ENCODE assay signal across 1 cellular context in the genomic region with DNA sequence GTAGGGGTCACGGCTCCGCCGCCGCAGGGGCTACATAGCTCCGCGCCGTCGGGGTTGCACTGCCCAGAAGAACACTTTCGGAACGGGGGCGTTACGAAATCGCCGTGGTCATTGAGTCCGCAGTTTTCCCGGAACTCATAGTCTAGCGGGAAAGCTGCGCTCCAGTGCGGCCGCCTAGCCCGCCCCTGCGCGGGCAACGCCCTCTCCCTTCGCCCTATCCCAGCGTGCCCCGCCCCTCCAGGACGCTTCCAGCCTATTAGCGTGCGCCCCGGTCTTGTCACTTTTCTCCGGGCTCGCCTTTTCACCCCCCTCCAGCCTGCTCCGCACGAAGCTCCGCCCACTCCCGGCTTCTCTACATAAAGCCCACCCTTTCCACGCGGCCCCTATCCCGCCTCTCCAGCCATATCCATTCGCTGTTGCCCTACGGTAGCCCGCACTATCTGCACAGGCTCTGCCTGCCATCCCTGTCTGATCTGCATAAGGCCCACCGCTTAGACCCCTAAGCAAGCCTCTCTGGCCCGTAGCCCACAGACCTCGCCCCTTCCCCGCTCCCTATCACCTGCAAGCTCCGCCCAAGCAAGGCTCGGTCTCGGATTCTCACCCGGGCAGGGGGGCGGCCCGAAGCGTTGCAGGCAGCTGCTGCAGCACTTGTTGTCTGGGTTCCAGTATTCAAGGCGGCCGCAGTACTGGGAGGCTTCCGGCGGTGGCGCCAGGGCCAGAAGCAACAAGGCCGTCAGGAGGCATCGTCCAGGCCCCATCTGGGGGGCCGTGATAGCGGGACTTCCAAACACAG.
TF ChIP-seq lines count a peak whose summit lies in the region.

No MANE protein-coding gene starts in this region.

TF ChIP-seq in HEK293, 187 proteins besides CTCF, POLR2A, EP300 and RAD21 (continued from another document and continues in another):
- TF ChIP-seq, protein P1, sequence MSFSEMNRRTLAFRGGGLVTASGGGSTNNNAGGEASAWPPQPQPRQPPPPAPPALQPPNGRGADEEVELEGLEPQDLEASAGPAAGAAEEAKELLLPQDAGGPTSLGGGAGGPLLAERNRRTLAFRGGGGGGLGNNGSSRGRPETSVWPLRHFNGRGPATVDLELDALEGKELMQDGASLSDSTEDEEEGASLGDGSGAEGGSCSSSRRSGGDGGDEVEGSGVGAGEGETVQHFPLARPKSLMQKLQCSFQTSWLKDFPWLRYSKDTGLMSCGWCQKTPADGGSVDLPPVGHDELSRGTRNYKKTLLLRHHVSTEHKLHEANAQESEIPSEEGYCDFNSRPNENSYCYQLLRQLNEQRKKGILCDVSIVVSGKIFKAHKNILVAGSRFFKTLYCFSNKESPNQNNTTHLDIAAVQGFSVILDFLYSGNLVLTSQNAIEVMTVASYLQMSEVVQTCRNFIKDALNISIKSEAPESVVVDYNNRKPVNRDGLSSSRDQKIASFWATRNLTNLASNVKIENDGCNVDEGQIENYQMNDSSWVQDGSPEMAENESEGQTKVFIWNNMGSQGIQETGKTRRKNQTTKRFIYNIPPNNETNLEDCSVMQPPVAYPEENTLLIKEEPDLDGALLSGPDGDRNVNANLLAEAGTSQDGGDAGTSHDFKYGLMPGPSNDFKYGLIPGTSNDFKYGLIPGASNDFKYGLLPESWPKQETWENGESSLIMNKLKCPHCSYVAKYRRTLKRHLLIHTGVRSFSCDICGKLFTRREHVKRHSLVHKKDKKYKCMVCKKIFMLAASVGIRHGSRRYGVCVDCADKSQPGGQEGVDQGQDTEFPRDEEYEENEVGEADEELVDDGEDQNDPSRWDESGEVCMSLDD (tag by site-specific recombination; IDR thresholded peaks at IDR 0.05): peak; percentile 86
- TF ChIP-seq SCRT1 (tag by site-specific recombination; IDR thresholded peaks at IDR 0.05; ENCODE audit: borderline replicate concordance) (peak; percentile 100), ZNF785 (tag by site-specific recombination; IDR thresholded peaks at IDR 0.05) (peak; percentile 6; the same call in 1 of the 2 replicates), ZBTB20 (tag by site-specific recombination; IDR thresholded peaks at IDR 0.05) (peak; percentile 97), ZNF394 (tag by site-specific recombination; IDR thresholded peaks at IDR 0.05; ENCODE audit: borderline replicate concordance) (peak; percentile 84), ZNF341 (tag by site-specific recombination; IDR thresholded peaks at IDR 0.05; ENCODE audit: low read depth) (peak; percentile 95), HIC1 (tag by site-specific recombination; IDR thresholded peaks at IDR 0.05) (peak; percentile 59; the same call in 1 of the 2 replicates), ZNF184 (tag by site-specific recombination; IDR thresholded peaks at IDR 0.05) (no peak), ZNF660 (tag by site-specific recombination; IDR thresholded peaks at IDR 0.05) (peak; percentile 30), WT1 (tag by site-specific recombination; IDR thresholded peaks at IDR 0.05) (peak; percentile 70; the same call in 1 of the 2 replicates), PRDM1 (tag by site-specific recombination; IDR thresholded peaks at IDR 0.05) (peak; percentile 77), ZNF561 (tag by site-specific recombination; IDR thresholded peaks at IDR 0.05; ENCODE audit: borderline replicate concordance) (peak; percentile 91), ZNF600 (tag by site-specific recombination; IDR thresholded peaks at IDR 0.05) (peak; percentile 100), ZEB2 (tag by site-specific recombination; IDR thresholded peaks at IDR 0.05) (peak; percentile 97), SP7 (tag by site-specific recombination; IDR thresholded peaks at IDR 0.05) (peak; percentile 85), ZFHX2 (tag by site-specific recombination; conservative IDR thresholded peaks at IDR 0.05) (peak; percentile 78), ZSCAN16 (tag by site-specific recombination; IDR thresholded peaks at IDR 0.05) (peak; percentile 70; the same call in 1 of the 2 replicates), ZFP37 (tag by site-specific recombination; IDR thresholded peaks at IDR 0.05) (peak; percentile 89), ZNF175 (tag by site-specific recombination; IDR thresholded peaks at IDR 0.05) (no peak), ZNF2 (tag by site-specific recombination; IDR thresholded peaks at IDR 0.05) (peak; percentile 97), ZNF596 (tag by site-specific recombination; IDR thresholded peaks at IDR 0.05) (no peak), SP2 (tag by site-specific recombination; IDR thresholded peaks at IDR 0.05) (peak; percentile 100), HOXA7 (CRISPR knock-in tag; IDR thresholded peaks at IDR 0.05; ENCODE audit: borderline replicate concordance) (no peak), EGR2 (tag by site-specific recombination; IDR thresholded peaks at IDR 0.05; ENCODE audit: low read depth) (peak; percentile 67), ZNF501 (tag by site-specific recombination; IDR thresholded peaks at IDR 0.05) (peak; percentile 93; the same call in 1 of the 2 replicates), ZNF24 (tag by site-specific recombination; IDR thresholded peaks at IDR 0.05) (peak; percentile 46; the same call in 1 of the 2 replicates), ZBTB17 (tag by site-specific recombination; IDR thresholded peaks at IDR 0.05) (peak; percentile 100), TRIM28 (IDR thresholded peaks at IDR 0.05; ENCODE audit: borderline replicate concordance, low read length) (peak; percentile 64; the same call in 1 of the 2 replicates), BCL11B (tag by site-specific recombination; IDR thresholded peaks at IDR 0.05; ENCODE audit: low read depth) (peak; percentile 92; the same call in 1 of the 2 replicates), KLF9 (tag by site-specific recombination; IDR thresholded peaks at IDR 0.05; ENCODE audit: low read depth) (peak; percentile 95), KLF8 (tag by site-specific recombination; IDR thresholded peaks at IDR 0.05) (peak; percentile 97), AEBP2 (tag by site-specific recombination; IDR thresholded peaks at IDR 0.05; ENCODE audit: borderline replicate concordance) (no peak), ZNF580 (tag by site-specific recombination; IDR thresholded peaks at IDR 0.05) (0 out of 2 replicates have a peak, but pooled peaks have one; percentile 20), FEZF1 (tag by site-specific recombination; IDR thresholded peaks at IDR 0.05) (no peak), ZBTB11 (tag by site-specific recombination; conservative IDR thresholded peaks at IDR 0.05; ENCODE audit: low read depth) (peak; percentile 92), KLF7 (tag by site-specific recombination; IDR thresholded peaks at IDR 0.05; ENCODE audit: borderline replicate concordance) (peak; percentile 18), ZNF692 (tag by site-specific recombination; IDR thresholded peaks at IDR 0.05) (peak; percentile 77; the same call in 1 of the 2 replicates), ZNF391 (tag by site-specific recombination; IDR thresholded peaks at IDR 0.05; ENCODE audit: borderline replicate concordance, low read depth) (peak; percentile 88; the same call in 1 of the 2 replicates), SP3 (tag by site-specific recombination; IDR thresholded peaks at IDR 0.05) (peak; percentile 100), ZNF138 (tag by site-specific recombination; IDR thresholded peaks at IDR 0.05; ENCODE audit: borderline replicate concordance) (no peak)
- TF ChIP-seq, protein P2, sequence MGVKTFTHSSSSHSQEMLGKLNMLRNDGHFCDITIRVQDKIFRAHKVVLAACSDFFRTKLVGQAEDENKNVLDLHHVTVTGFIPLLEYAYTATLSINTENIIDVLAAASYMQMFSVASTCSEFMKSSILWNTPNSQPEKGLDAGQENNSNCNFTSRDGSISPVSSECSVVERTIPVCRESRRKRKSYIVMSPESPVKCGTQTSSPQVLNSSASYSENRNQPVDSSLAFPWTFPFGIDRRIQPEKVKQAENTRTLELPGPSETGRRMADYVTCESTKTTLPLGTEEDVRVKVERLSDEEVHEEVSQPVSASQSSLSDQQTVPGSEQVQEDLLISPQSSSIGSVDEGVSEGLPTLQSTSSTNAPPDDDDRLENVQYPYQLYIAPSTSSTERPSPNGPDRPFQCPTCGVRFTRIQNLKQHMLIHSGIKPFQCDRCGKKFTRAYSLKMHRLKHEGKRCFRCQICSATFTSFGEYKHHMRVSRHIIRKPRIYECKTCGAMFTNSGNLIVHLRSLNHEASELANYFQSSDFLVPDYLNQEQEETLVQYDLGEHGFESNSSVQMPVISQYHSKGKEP (tag by site-specific recombination; IDR thresholded peaks at IDR 0.05): peak; percentile 100
- TF ChIP-seq, protein P3, sequence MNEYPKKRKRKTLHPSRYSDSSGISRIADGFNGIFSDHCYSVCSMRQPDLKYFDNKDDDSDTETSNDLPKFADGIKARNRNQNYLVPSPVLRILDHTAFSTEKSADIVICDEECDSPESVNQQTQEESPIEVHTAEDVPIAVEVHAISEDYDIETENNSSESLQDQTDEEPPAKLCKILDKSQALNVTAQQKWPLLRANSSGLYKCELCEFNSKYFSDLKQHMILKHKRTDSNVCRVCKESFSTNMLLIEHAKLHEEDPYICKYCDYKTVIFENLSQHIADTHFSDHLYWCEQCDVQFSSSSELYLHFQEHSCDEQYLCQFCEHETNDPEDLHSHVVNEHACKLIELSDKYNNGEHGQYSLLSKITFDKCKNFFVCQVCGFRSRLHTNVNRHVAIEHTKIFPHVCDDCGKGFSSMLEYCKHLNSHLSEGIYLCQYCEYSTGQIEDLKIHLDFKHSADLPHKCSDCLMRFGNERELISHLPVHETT (tag by site-specific recombination; IDR thresholded peaks at IDR 0.05): peak; percentile 82
- TF ChIP-seq, protein P4, sequence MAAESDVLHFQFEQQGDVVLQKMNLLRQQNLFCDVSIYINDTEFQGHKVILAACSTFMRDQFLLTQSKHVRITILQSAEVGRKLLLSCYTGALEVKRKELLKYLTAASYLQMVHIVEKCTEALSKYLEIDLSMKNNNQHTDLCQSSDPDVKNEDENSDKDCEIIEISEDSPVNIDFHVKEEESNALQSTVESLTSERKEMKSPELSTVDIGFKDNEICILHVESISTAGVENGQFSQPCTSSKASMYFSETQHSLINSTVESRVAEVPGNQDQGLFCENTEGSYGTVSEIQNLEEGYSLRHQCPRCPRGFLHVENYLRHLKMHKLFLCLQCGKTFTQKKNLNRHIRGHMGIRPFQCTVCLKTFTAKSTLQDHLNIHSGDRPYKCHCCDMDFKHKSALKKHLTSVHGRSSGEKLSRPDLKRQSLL (tag by site-specific recombination; IDR thresholded peaks at IDR 0.05): 0 out of 2 replicates have a peak, but pooled peaks have one; percentile 14
